8 cellular contexts compared by ENCODE assay signal in genomic region chr20:380763-381580, GRCh38. TPM values are rescaled to one million over a fixed set of nuclear protein-coding genes. Genes with fewer than 3 reads are reported as not detected.
DNase-seq lines count a peak whose midpoint lies in the region; ATAC-seq, FAIRE-seq and TF ChIP-seq lines count a peak whose summit lies in the region.

No MANE protein-coding gene starts in this region.

- H3K9me1 ChIP-seq in endothelial cell of umbilical vein (replicated peaks; ENCODE audit: control insufficient read depth, extremely low read depth, insufficient read depth, low read length): no peaks in the 10 kb centered on the region

- no peaks in the 10 kb centered on the region for H4K20me1 ChIP-seq in endothelial cell of umbilical vein (replicated peaks; ENCODE audit: control insufficient read depth, extremely low read depth, insufficient read depth, low read length)

- no peaks in the 10 kb centered on the region for H3K27me3 ChIP-seq in A673 (replicated peaks; ENCODE audit: insufficient read depth, low read depth, low read length, poor library complexity)
- no peaks in the 10 kb centered on the region for H3K27me3 ChIP-seq in endothelial cell of umbilical vein (ENCODE audit: control insufficient read depth in 2 of 2, insufficient read depth in 2 of 2, low read length in 2 of 2)
- no peaks in the 10 kb centered on the region for H3K27me3 ChIP-seq in muscle layer of duodenum (ENCODE audit: low read depth, low read length)

- intact Hi-C loops in A673 (cut with micrococcal nuclease; ENCODE audit: unreplicated experiment): no loop called here
- intact Hi-C loops in endothelial cell of umbilical vein (cut with micrococcal nuclease): loop anchor here (1.0 to 2.0 kb wide), 3 partner anchors 8 to 26 kb away; no protein-coding TSS in a partner anchor

- H3K4me3 ChIP-seq in A673 (ENCODE audit: low read depth, low read length, poor library complexity, severe bottlenecking): peak overlapping the region; percentile 84
- H3K4me3 ChIP-seq in endothelial cell of umbilical vein (replicated peaks in 1 of 3; ENCODE audit: insufficient read depth in 1 of 3, low read depth in 1 of 3, low read length in 3 of 3): peak overlapping the region; percentile 67 to 92 (median 88)
- H3K4me3 ChIP-seq in muscle layer of duodenum (ENCODE audit: low read depth in 1 of 2, low read length in 2 of 2): peak overlapping the region; percentile 42 to 72

- H3K27ac ChIP-seq in A673 (ENCODE audit: low read depth, low read length, poor library complexity, severe bottlenecking) (peak overlapping the region; percentile 97), endothelial cell of umbilical vein (ENCODE audit: insufficient read depth, low read depth, low read length) (peak overlapping the region; percentile 62), muscle layer of duodenum (ENCODE audit: low read length) (no peak overlapping the region)

- H3K79me2 ChIP-seq in endothelial cell of umbilical vein (ENCODE audit: control insufficient read depth, insufficient read depth, low read length): peaks cover 37% of the 10 kb centered on the region

- ATAC-seq in GM18508 (IDR thresholded peaks at IDR 0.05; ENCODE audit: insufficient read depth, unreplicated experiment) (peak; percentile 52), HG02981 (IDR thresholded peaks at IDR 0.05; ENCODE audit: unreplicated experiment) (peak; percentile 55)

- H3K4me1 ChIP-seq in A673 (ENCODE audit: insufficient read depth, low read length, poor library complexity, severe bottlenecking) (peaks cover 35% of the 10 kb centered on the region), endothelial cell of umbilical vein (ENCODE audit: control insufficient read depth, extremely low read depth, insufficient read depth, low read length) (peaks cover 6% of the 10 kb centered on the region), muscle layer of duodenum (ENCODE audit: control insufficient read depth in 1 of 2, insufficient read depth in 2 of 2, low read length in 2 of 2) (peaks cover 0 to 5% of the 10 kb centered on the region in 2 donors)

- H3K9ac ChIP-seq in endothelial cell of umbilical vein (replicated peaks; ENCODE audit: extremely low read depth, insufficient read depth, low read length): peak overlapping the region; percentile 62

- peak overlapping the region; percentile 53 for H3K4me2 ChIP-seq in endothelial cell of umbilical vein (ENCODE audit: insufficient read depth, low read length)

- CTCF ChIA-PET in A673 (lab: Charles Lee) (interaction anchor here (0.6 to 0.7 kb wide), 2 partner anchors 82 to 264 kb away, joined by 3 to 6 read pairs; no protein-coding TSS in a partner anchor), endothelial cell of umbilical vein (lab: Charles Lee) (interaction anchor here (1.0 to 2.3 kb wide), 9 partner anchors 9 to 265 kb away, joined by 3 to 13 read pairs (median 8); no protein-coding TSS in a partner anchor)

- no peak for TF ChIP-seq CTCF in A673 (conservative IDR thresholded peaks at IDR 0.05; ENCODE audit: low read depth, low read length)
- no peak for TF ChIP-seq CTCF in endothelial cell of umbilical vein (IDR thresholded peaks at IDR 0.05; ENCODE audit: extremely low read depth in 1 of 2, insufficient read depth in 1 of 2, low read depth in 1 of 2, low read length in 2 of 2)

- BruUV-seq in A673 (replicated peaks; lab: Mats Ljungman, UMichigan) (no TSS peak), endothelial cell of umbilical vein (replicated peaks; lab: Mats Ljungman, UMichigan) (no TSS peak)

- H3K9me3 ChIP-seq in A673 (ENCODE audit: low read depth, low read length, poor library complexity, severe bottlenecking): no peaks in the 10 kb centered on the region
- no peaks in the 10 kb centered on the region for H3K9me3 ChIP-seq in endothelial cell of umbilical vein (replicated peaks; ENCODE audit: control insufficient read depth, insufficient read depth, low read length)
- no peaks in the 10 kb centered on the region for H3K9me3 ChIP-seq in muscle layer of duodenum (ENCODE audit: control insufficient read depth in 1 of 2, low read length in 2 of 2)

- H3K36me3 ChIP-seq in A673 (ENCODE audit: insufficient read depth, low read length, poor library complexity, severe bottlenecking) (peaks cover 18% of the 10 kb centered on the region), endothelial cell of umbilical vein (ENCODE audit: control insufficient read depth in 2 of 2, extremely low read depth in 1 of 2, insufficient read depth in 2 of 2, low read length in 2 of 2) (no peaks in the 10 kb centered on the region), muscle layer of duodenum (ENCODE audit: control insufficient read depth in 1 of 2, insufficient read depth in 2 of 2, low read length in 2 of 2) (no peaks in the 10 kb centered on the region)

- dilution Hi-C loops in endothelial cell of umbilical vein (cut with MboI; ENCODE audit: extremely low pct_ligation_motif_present, low sequenced_read_pairs): no loop called here

- H2AFZ ChIP-seq in endothelial cell of umbilical vein (ENCODE audit: low read depth, low read length): peak overlapping the region; percentile 78

- DNase-seq in A673 (ENCODE audit: low spot score) (peak; percentile 66), NCI-H510A (lab: John Stamatoyannopoulos, UW) (peak; percentile 42), endothelial cell of umbilical vein (ENCODE audit: low read depth, low spot score) (peak; percentile 36)
- peak; percentile 13 to 19 for DNase-seq in activated CD8-positive, alpha-beta memory T cell treated with anti-CD3 and anti-CD28 coated beads for 4 hours (ENCODE audit: low read depth in 2 of 2)
- peak; percentile 11 to 52 (median 36) for DNase-seq in stimulated activated naive CD4-positive, alpha-beta T cell (lab: John Stamatoyannopoulos, UW)

- peak; percentile 71 for FAIRE-seq in endothelial cell of umbilical vein (lab: Jason Lieb, UNC)

- POLR2A ChIA-PET in A673 (lab: Charles Lee; ENCODE audit: low non-redundant PET) (interaction anchor here (0.7 kb wide), 2 partner anchors 9 to 292 kb away, joined by 3 to 10 read pairs; no protein-coding TSS in a partner anchor), endothelial cell of umbilical vein (lab: Charles Lee) (interaction anchor here (0.7 to 0.8 kb wide), 2 partner anchors 9 to 80 kb away, joined by 3 to 5 read pairs; no protein-coding TSS in a partner anchor)

- peak; percentile 37 for TF ChIP-seq POLR2A in endothelial cell of umbilical vein (IDR thresholded peaks at IDR 0.05; ENCODE audit: low read depth, low read length)

TF ChIP-seq in endothelial cell of umbilical vein, 7 proteins besides CTCF, POLR2A, EP300 and RAD21:
- TF ChIP-seq POLR2AphosphoS5 (IDR thresholded peaks at IDR 0.05; ENCODE audit: insufficient read depth, low read depth, low read length) (peak; percentile 47), MYC (IDR thresholded peaks at IDR 0.05; ENCODE audit: low read depth, low read length) (no peak)

RNA-seq across cellular contexts. Expression of gene TRIB3, which starts 0.4 kb away (rescaled TPM):
- 43.4 and 59.6 TPM in 2 replicates for total RNA-seq in A673 (2021)
- 32.1 and 35.3 TPM in 2 replicates for total RNA-seq in endothelial cell of umbilical vein
- polyA plus RNA-seq in endothelial cell of umbilical vein: 32.6 and 43.0 TPM in 2 replicates
- 23.5 and 28.0 TPM in 2 replicates for polyA plus RNA-seq in endothelial cell of umbilical vein (2011; cell fraction: cytosol; rRNA removed)
- 11.8 and 12.1 TPM in 2 replicates for polyA plus RNA-seq in endothelial cell of umbilical vein (2011; cell fraction: nucleus; rRNA removed)
- polyA plus RNA-seq in endothelial cell of umbilical vein (2012): 23.3 and 23.5 TPM in 2 replicates
- 20.6 and 22.1 TPM in 2 replicates for polyA minus RNA-seq in endothelial cell of umbilical vein
- 98.2 TPM for polyA minus RNA-seq in endothelial cell of umbilical vein (2011; cell fraction: cytosol; rRNA and poly(A)+ RNA removed)
- 7.5 and 8.9 TPM in 2 replicates for polyA minus RNA-seq in endothelial cell of umbilical vein (2011; cell fraction: nucleus; rRNA and poly(A)+ RNA removed)

RNA-seq across cellular contexts. Expression of gene RBCK1, which starts 27.1 kb away (rescaled TPM):
- 71.9 and 72.0 TPM in 2 replicates for total RNA-seq in A673 (2021)
- total RNA-seq in endothelial cell of umbilical vein: 80.4 and 86.0 TPM in 2 replicates
- 82.7 and 98.3 TPM in 2 replicates for polyA plus RNA-seq in endothelial cell of umbilical vein
- 54.5 and 65.8 TPM in 2 replicates for polyA plus RNA-seq in endothelial cell of umbilical vein (2011; cell fraction: cytosol; rRNA removed)
- polyA plus RNA-seq in endothelial cell of umbilical vein (2011; cell fraction: nucleus; rRNA removed): 152 and 200 TPM in 2 replicates
- 84.2 and 98.4 TPM in 2 replicates for polyA plus RNA-seq in endothelial cell of umbilical vein (2012)
- 58.1 and 63.6 TPM in 2 replicates for polyA minus RNA-seq in endothelial cell of umbilical vein
- polyA minus RNA-seq in endothelial cell of umbilical vein (2011; cell fraction: cytosol; rRNA and poly(A)+ RNA removed): 30.3 TPM
- 44.5 and 45.0 TPM in 2 replicates for polyA minus RNA-seq in endothelial cell of umbilical vein (2011; cell fraction: nucleus; rRNA and poly(A)+ RNA removed)

RNA-seq across cellular contexts. Expression of gene NRSN2, which starts 34.1 kb away (rescaled TPM):
- total RNA-seq in A673 (2021) (43.4 and 55.4 TPM in 2 replicates), endothelial cell of umbilical vein (36.7 and 36.9 TPM in 2 replicates)
- 64.1 and 79.1 TPM in 2 replicates for polyA plus RNA-seq in endothelial cell of umbilical vein
- 47.5 and 70.4 TPM in 2 replicates for polyA plus RNA-seq in endothelial cell of umbilical vein (2011; cell fraction: cytosol; rRNA removed)
- 26.9 and 27.6 TPM in 2 replicates for polyA plus RNA-seq in endothelial cell of umbilical vein (2011; cell fraction: nucleus; rRNA removed)
- 36.2 and 43.8 TPM in 2 replicates for polyA plus RNA-seq in endothelial cell of umbilical vein (2012)
- polyA minus RNA-seq in endothelial cell of umbilical vein: 26.9 and 28.1 TPM in 2 replicates
- polyA minus RNA-seq in endothelial cell of umbilical vein (2011; cell fraction: cytosol; rRNA and poly(A)+ RNA removed): 4.9 TPM
- polyA minus RNA-seq in endothelial cell of umbilical vein (2011; cell fraction: nucleus; rRNA and poly(A)+ RNA removed): 5.1 and 6.7 TPM in 2 replicates

RNA-seq across cellular contexts. Expression of gene SOX12, which starts 55.6 kb away (rescaled TPM):
- total RNA-seq in A673 (2021): 41.0 and 51.0 TPM in 2 replicates
- 32.2 and 37.7 TPM in 2 replicates for total RNA-seq in endothelial cell of umbilical vein
- polyA plus RNA-seq in endothelial cell of umbilical vein: 5.7 and 6.2 TPM in 2 replicates
- 5.4 and 6.7 TPM in 2 replicates for polyA plus RNA-seq in endothelial cell of umbilical vein (2011; cell fraction: cytosol; rRNA removed)
- 8.9 and 9.2 TPM in 2 replicates for polyA plus RNA-seq in endothelial cell of umbilical vein (2011; cell fraction: nucleus; rRNA removed)
- 16.2 and 21.0 TPM in 2 replicates for polyA plus RNA-seq in endothelial cell of umbilical vein (2012)
- polyA minus RNA-seq in endothelial cell of umbilical vein: 2.9 and 5.5 TPM in 2 replicates
- polyA minus RNA-seq in endothelial cell of umbilical vein (2011; cell fraction: cytosol; rRNA and poly(A)+ RNA removed): 3.1 TPM
- polyA minus RNA-seq in endothelial cell of umbilical vein (2011; cell fraction: nucleus; rRNA and poly(A)+ RNA removed): 2.2 and 3.9 TPM in 2 replicates

Comparison
In these comparisons a context has a peak if more than half of its experiments do, and no peak if none do; other contexts are left out.
1. DNase-seq: peak in every context shown above with its lines; median percentile 66 in A673; 42 in NCI-H510A; 36 in endothelial cell of umbilical vein; 36 in stimulated activated naive CD4-positive, alpha-beta T cell; 16 in activated CD8-positive, alpha-beta memory T cell treated with anti-CD3 and anti-CD28 coated beads for 4 hours.